In genomic region chr7:70669859-70670258, GRCh38 we compare ENCODE assay signal across 15 cellular contexts.
"Had no signal": no experiment of that assay in that cellular context is flagged by ENCODE, and none has a peak within 500 bp of the region (broad histone marks: within the 10 kb centered on the region; RNA-seq: fewer than 3 reads in every experiment).

No MANE protein-coding gene starts in this region.

- H3K9me3 Mint-ChIP-seq: memory B cell, neural crest cell had no signal

- H3K4me3 Mint-ChIP-seq: memory B cell, neural crest cell had no signal

- ATAC-seq: activated CD4-positive, CD25-positive, alpha-beta regulatory T cell treated with anti-CD3 and anti-CD28 coated beads, Interleukin-2, amount 50 U/mL, for 24 hours; gastroesophageal sphincter had no signal

- H3K27me3 ChIP-seq: cardiac muscle cell, gastroesophageal sphincter, thyroid gland, uterus had no signal

- H3K9ac ChIP-seq: parathyroid adenoma had no signal

- H3K4me1 ChIP-seq: thyroid gland, uterus had no signal

- H2AFZ ChIP-seq: parathyroid adenoma had no signal

- H3K27ac Mint-ChIP-seq: memory B cell had no signal

- H3K4me1 Mint-ChIP-seq: memory B cell had no signal

- H3K36me3 ChIP-seq: cardiac muscle cell, gastroesophageal sphincter, left ventricle myocardium inferior, thyroid gland, uterus had no signal

- H3K27me3 Mint-ChIP-seq: memory B cell had no signal

- H3K4me3 ChIP-seq: cardiac muscle cell, coronary artery, gastroesophageal sphincter, left ventricle myocardium inferior, thyroid gland, uterus had no signal

- H3K27ac ChIP-seq: coronary artery, epithelial cell of prostate, gastroesophageal sphincter, left ventricle myocardium inferior, parathyroid adenoma, thyroid gland, uterus had no signal

- H3K9me3 ChIP-seq: gastroesophageal sphincter, left ventricle myocardium inferior, thyroid gland, uterus had no signal

- H3K79me2 ChIP-seq: parathyroid adenoma had no signal

- DNase-seq: activated CD4-positive, alpha-beta T cell treated with anti-CD3 and anti-CD28 coated beads, Interleukin-2, amount 50 U/mL, for 4 hours; activated effector memory CD4-positive, alpha-beta T cell treated with anti-CD3 and anti-CD28 coated beads, Interleukin-2, amount 50 U/mL, for 16 hours; effector CD8-positive, alpha-beta T cell; left ventricle myocardium inferior; stimulated activated CD4-positive, alpha-beta T cell treated with anti-CD3 and anti-CD28 coated beads, Interleukin-4, amount 100 ng/mL, for 24 hours; uterus had no signal
